Comparison of ENCODE assay signal across 9 cellular contexts in the genomic region with DNA sequence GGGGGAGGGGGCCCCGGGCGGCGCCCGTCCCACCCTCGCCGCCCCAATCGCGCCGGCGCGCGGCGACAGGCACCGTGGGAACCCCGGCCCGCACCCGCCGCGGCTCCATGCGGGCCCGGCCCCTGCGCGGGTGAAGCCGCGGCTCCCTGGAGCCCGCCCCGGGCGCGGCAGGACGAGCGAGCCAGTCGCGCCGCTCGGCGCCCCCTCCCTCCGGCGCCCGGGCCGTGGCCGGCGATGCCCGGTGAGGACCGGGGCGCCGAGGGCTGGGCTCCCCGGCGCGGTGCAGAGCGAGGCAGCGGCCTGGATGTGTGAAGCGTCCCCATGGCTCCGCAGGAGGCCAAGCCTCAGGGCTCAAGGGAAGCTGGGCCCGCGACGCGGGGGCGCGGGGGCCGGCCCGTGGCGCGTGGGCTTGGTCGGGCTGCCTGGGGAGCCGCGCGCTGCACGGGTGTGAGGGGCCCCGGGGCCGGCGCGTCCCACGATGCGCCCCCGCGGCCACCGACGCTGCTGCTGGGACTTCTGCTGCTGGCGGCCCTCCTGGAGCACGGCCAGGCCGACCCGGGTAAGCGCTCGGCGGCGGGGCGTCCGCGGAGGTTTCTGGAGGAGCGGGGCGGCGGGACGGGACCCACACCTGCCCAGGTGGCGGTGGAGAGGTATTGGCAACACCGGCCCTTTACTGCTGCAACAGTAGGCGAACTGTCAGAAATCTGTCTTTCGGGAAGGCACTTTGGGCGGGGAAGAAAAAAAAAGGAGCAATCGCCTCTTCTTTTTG. TPM values are rescaled to one million over a fixed set of nuclear protein-coding genes. Genes with fewer than 3 reads are reported as not detected.
DNase-seq lines count a peak whose midpoint lies in the region; ATAC-seq and TF ChIP-seq lines count a peak whose summit lies in the region.
"Had no signal": no experiment of that assay in that cellular context is flagged by ENCODE, and none has a peak within 500 bp of the region (broad histone marks: within the 10 kb centered on the region; RNA-seq: fewer than 3 reads in every experiment).

No MANE protein-coding gene starts in this region.

- no peak overlapping the region for H3K27ac ChIP-seq in GM23338 (ENCODE audit: low read depth)

- H3K36me3 ChIP-seq in GM23338 (ENCODE audit: insufficient read depth): no peaks in the 10 kb centered on the region

- H3K27ac Mint-ChIP-seq in GM23338 (no peak overlapping the region), type B pancreatic cell (no peak overlapping the region)
- no peak overlapping the region for H3K27ac Mint-ChIP-seq in activated naive CD8-positive, alpha-beta T cell treated with anti-CD3 and anti-CD28 coated beads for 36 hours
- H3K27ac Mint-ChIP-seq: activated naive CD4-positive, alpha-beta T cell treated with anti-CD3 and anti-CD28 coated beads, Interleukin-2, amount 50 U/mL, for 72 hours had no signal

- peak; percentile 75 for ATAC-seq in GM23338
- no peak for ATAC-seq in HG03442 (IDR thresholded peaks at IDR 0.05; ENCODE audit: unreplicated experiment)
- no peak for ATAC-seq in HG03571 (IDR thresholded peaks at IDR 0.05; ENCODE audit: unreplicated experiment)

- H3K4me1 ChIP-seq in GM23338 (ENCODE audit: insufficient read depth): peaks cover 7% of the 10 kb centered on the region

- peak overlapping the region; percentile 65 for H3K4me3 Mint-ChIP-seq in GM23338
- H3K4me3 Mint-ChIP-seq in activated naive CD8-positive, alpha-beta T cell treated with anti-CD3 and anti-CD28 coated beads for 36 hours: no peak overlapping the region
- H3K4me3 Mint-ChIP-seq in type B pancreatic cell: peak overlapping the region; percentile 82

- peak overlapping the region; percentile 88 for H3K4me2 ChIP-seq in GM23338

- H3K4me3 ChIP-seq in AG09309 (ENCODE audit: control insufficient read depth, low read depth, low read length): peak overlapping the region; percentile 65
- peak overlapping the region; percentile 61 for H3K4me3 ChIP-seq in GM23338

- no peak for DNase-seq in AG09309 (ENCODE audit: low read depth)
- peak; percentile 73 for DNase-seq in GM23338 (ENCODE audit: low spot score)
- DNase-seq in activated naive CD8-positive, alpha-beta T cell treated with anti-CD3 and anti-CD28 coated beads for 36 hours: peak; percentile 7
- DNase-seq in islet precursor cell: peak; percentile 61
- DNase-seq in type B pancreatic cell (ENCODE audit: extremely low spot score, unreplicated experiment): no peak
- DNase-seq in NCI-H1436 (lab: John Stamatoyannopoulos, UW): no peak

- H4K20me1 ChIP-seq in GM23338 (replicated peaks; ENCODE audit: insufficient read depth): no peaks in the 10 kb centered on the region; the same call in 1 of the 2 replicates

- no peaks in the 10 kb centered on the region for H3K9me3 Mint-ChIP-seq in GM23338
- H3K9me3 Mint-ChIP-seq in activated naive CD8-positive, alpha-beta T cell treated with anti-CD3 and anti-CD28 coated beads for 36 hours: no peaks in the 10 kb centered on the region
- no peaks in the 10 kb centered on the region for H3K9me3 Mint-ChIP-seq in type B pancreatic cell
- H3K9me3 Mint-ChIP-seq: activated naive CD4-positive, alpha-beta T cell treated with anti-CD3 and anti-CD28 coated beads, Interleukin-2, amount 50 U/mL, for 72 hours had no signal

- H3F3A ChIP-seq in GM23338 (replicated peaks; ENCODE audit: low read depth): peaks cover 13% of the 10 kb centered on the region; the same call in 1 of the 2 replicates

- H3K36me3 Mint-ChIP-seq in GM23338 (ENCODE audit: low read depth) (no peaks in the 10 kb centered on the region), type B pancreatic cell (no peaks in the 10 kb centered on the region)
- no peaks in the 10 kb centered on the region for H3K36me3 Mint-ChIP-seq in activated naive CD8-positive, alpha-beta T cell treated with anti-CD3 and anti-CD28 coated beads for 36 hours
- H3K36me3 Mint-ChIP-seq: activated naive CD4-positive, alpha-beta T cell treated with anti-CD3 and anti-CD28 coated beads, Interleukin-2, amount 50 U/mL, for 72 hours had no signal

- H3K27me3 Mint-ChIP-seq in GM23338 (ENCODE audit: insufficient read depth, low read depth, poor library complexity): peaks cover 33% of the 10 kb centered on the region
- H3K27me3 Mint-ChIP-seq in activated naive CD8-positive, alpha-beta T cell treated with anti-CD3 and anti-CD28 coated beads for 36 hours: peaks cover 53% of the 10 kb centered on the region
- H3K27me3 Mint-ChIP-seq in type B pancreatic cell: peaks cover 56% of the 10 kb centered on the region

- H2AFZ ChIP-seq in GM23338: peak overlapping the region; percentile 88

- H3K4me1 Mint-ChIP-seq in GM23338 (peaks cover 16% of the 10 kb centered on the region), type B pancreatic cell (ENCODE audit: unreplicated experiment) (peaks cover 14% of the 10 kb centered on the region)
- H3K4me1 Mint-ChIP-seq in activated naive CD8-positive, alpha-beta T cell treated with anti-CD3 and anti-CD28 coated beads for 36 hours: no peaks in the 10 kb centered on the region

- H3K27me3 ChIP-seq in GM23338 (ENCODE audit: insufficient read depth): peaks cover 46% of the 10 kb centered on the region

- TF ChIP-seq CTCF in AG09309 (IDR thresholded peaks at IDR 0.05; ENCODE audit: control insufficient read depth, insufficient read depth, low read depth, low read length, missing control alignments) (no peak), GM23338 (conservative IDR thresholded peaks at IDR 0.05; ENCODE audit: low read depth in 2 of 2) (no peak), type B pancreatic cell (conservative IDR thresholded peaks at IDR 0.05) (no peak)

- no peaks in the 10 kb centered on the region for H3K79me2 ChIP-seq in GM23338 (replicated peaks; ENCODE audit: insufficient read depth)

- no peaks in the 10 kb centered on the region for H3K9me2 ChIP-seq in GM23338 (ENCODE audit: insufficient read depth)

TF ChIP-seq in GM23338, 12 proteins besides CTCF, POLR2A, EP300 and RAD21 (continues in another document):
- TF ChIP-seq EZH2 (IDR thresholded peaks at IDR 0.05; ENCODE audit: low read depth, unreplicated experiment) (no peak), EZH2phosphoT487 (IDR thresholded peaks at IDR 0.05; ENCODE audit: unreplicated experiment) (no peak), NANOG (IDR thresholded peaks at IDR 0.05; ENCODE audit: borderline replicate concordance) (no peak), CREB1 (CRISPR knock-in tag; IDR thresholded peaks at IDR 0.05; ENCODE audit: low read depth) (no peak), POLR2AphosphoS5 (IDR thresholded peaks at IDR 0.05; ENCODE audit: low read depth) (no peak), ZNF114 (CRISPR knock-in tag; IDR thresholded peaks at IDR 0.05) (no peak), STAT1 (IDR thresholded peaks at IDR 0.05; ENCODE audit: unreplicated experiment) (no peak), ZNF331 (CRISPR knock-in tag; IDR thresholded peaks at IDR 0.05; ENCODE audit: low read depth) (no peak)
- TF ChIP-seq, protein P1, sequence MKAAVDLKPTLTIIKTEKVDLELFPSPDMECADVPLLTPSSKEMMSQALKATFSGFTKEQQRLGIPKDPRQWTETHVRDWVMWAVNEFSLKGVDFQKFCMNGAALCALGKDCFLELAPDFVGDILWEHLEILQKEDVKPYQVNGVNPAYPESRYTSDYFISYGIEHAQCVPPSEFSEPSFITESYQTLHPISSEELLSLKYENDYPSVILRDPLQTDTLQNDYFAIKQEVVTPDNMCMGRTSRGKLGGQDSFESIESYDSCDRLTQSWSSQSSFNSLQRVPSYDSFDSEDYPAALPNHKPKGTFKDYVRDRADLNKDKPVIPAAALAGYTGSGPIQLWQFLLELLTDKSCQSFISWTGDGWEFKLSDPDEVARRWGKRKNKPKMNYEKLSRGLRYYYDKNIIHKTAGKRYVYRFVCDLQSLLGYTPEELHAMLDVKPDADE (IDR thresholded peaks at IDR 0.05): no peak
- TF ChIP-seq, protein P2, sequence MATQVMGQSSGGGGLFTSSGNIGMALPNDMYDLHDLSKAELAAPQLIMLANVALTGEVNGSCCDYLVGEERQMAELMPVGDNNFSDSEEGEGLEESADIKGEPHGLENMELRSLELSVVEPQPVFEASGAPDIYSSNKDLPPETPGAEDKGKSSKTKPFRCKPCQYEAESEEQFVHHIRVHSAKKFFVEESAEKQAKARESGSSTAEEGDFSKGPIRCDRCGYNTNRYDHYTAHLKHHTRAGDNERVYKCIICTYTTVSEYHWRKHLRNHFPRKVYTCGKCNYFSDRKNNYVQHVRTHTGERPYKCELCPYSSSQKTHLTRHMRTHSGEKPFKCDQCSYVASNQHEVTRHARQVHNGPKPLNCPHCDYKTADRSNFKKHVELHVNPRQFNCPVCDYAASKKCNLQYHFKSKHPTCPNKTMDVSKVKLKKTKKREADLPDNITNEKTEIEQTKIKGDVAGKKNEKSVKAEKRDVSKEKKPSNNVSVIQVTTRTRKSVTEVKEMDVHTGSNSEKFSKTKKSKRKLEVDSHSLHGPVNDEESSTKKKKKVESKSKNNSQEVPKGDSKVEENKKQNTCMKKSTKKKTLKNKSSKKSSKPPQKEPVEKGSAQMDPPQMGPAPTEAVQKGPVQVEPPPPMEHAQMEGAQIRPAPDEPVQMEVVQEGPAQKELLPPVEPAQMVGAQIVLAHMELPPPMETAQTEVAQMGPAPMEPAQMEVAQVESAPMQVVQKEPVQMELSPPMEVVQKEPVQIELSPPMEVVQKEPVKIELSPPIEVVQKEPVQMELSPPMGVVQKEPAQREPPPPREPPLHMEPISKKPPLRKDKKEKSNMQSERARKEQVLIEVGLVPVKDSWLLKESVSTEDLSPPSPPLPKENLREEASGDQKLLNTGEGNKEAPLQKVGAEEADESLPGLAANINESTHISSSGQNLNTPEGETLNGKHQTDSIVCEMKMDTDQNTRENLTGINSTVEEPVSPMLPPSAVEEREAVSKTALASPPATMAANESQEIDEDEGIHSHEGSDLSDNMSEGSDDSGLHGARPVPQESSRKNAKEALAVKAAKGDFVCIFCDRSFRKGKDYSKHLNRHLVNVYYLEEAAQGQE (IDR thresholded peaks at IDR 0.05; ENCODE audit: unreplicated experiment): no peak

RNA-seq across cellular contexts. Expression of a gene that starts 0.6 kb away (rescaled TPM):
- total RNA-seq in GM23338 (2014; rRNA removed; shearing (Covaris generic)): 4.0 and 4.9 TPM in 2 replicates
- 0.57 and 0.61 TPM in 2 replicates for polyA plus RNA-seq in GM23338 (2016; fragmentation: Nextera tagmentation; extraction: Ambion mirVana)
- not detected for total RNA-seq in activated naive CD8-positive, alpha-beta T cell treated with anti-CD3 and anti-CD28 coated beads for 36 hours
- total RNA-seq in type B pancreatic cell (ENCODE audit: low replicate concordance): 3.9 and 10.6 TPM in 2 replicates
- total RNA-seq: activated naive CD4-positive, alpha-beta T cell treated with anti-CD3 and anti-CD28 coated beads, Interleukin-2, amount 50 U/mL, for 72 hours had no signal

Comparison
In these comparisons a context has a peak if more than half of its experiments do, and no peak if none do; other contexts are left out.
1. DNase-seq: peak in GM23338 (single experiment), activated naive CD8-positive, alpha-beta T cell treated with anti-CD3 and anti-CD28 coated beads for 36 hours (single experiment) and islet precursor cell (single experiment); none in AG09309 (single experiment), type B pancreatic cell (single experiment) and NCI-H1436 (single experiment).